15 cellular contexts compared by ENCODE assay signal in genomic region chr7:68417659-68418058, GRCh38.
"Had no signal": no experiment of that assay in that cellular context is flagged by ENCODE, and none has a peak within 500 bp of the region (broad histone marks: within the 10 kb centered on the region; RNA-seq: fewer than 3 reads in every experiment).

No MANE protein-coding gene starts in this region.

- H3K36me3 ChIP-seq: ascending aorta, breast epithelium, thyroid gland had no signal

- H3K27me3 Mint-ChIP-seq: activated naive CD4-positive, alpha-beta T cell treated with anti-CD3 and anti-CD28 coated beads, Interleukin-2, amount 10 ng/mL, durations not matched to agents 7 days and 5 days; dendritic cell treated with granulocyte-macrophage colony-stimulating factor and Interleukin-4, amounts not matched to agents 40 ng/mL and 50 ng/mL, for 4 days; natural killer cell treated with Interleukin-12 subunit alpha and Interleukin-12 subunit beta and Interleukin-15 and Interleukin-18, amount 100 ng/mL, for 72 hours had no signal

- H3K4me1 ChIP-seq: ascending aorta, breast epithelium, thyroid gland had no signal

- H3K36me3 Mint-ChIP-seq: activated naive CD4-positive, alpha-beta T cell treated with anti-CD3 and anti-CD28 coated beads, Interleukin-2, amount 10 ng/mL, durations not matched to agents 7 days and 5 days; natural killer cell treated with Interleukin-12 subunit alpha and Interleukin-12 subunit beta and Interleukin-15 and Interleukin-18, amount 100 ng/mL, for 72 hours; stimulated activated effector memory CD8-positive, alpha-beta T cell treated with anti-CD3 and anti-CD28 coated beads, Interleukin-12 subunit alpha, Interleukin-12 subunit beta, amount 100 ng/mL, for 72 hours had no signal

- DNase-seq: activated CD4-positive, alpha-beta T cell treated with anti-CD3 and anti-CD28 coated beads, Interleukin-2, amount 50 U/mL, for 48 hours; activated naive CD4-positive, alpha-beta T cell treated with anti-CD3 and anti-CD28 coated beads, Interleukin-2, amount 10 ng/mL, durations not matched to agents 7 days and 5 days; cerebellar nuclear complex; effector memory CD4-positive, alpha-beta T cell; foreskin melanocyte; retina; stimulated activated CD4-positive, alpha-beta T cell treated with anti-CD3 and anti-CD28 coated beads, Interleukin-12 subunit alpha, Interleukin-12 subunit beta, amount 100 ng/mL, for 4 hours; stimulated activated CD4-positive, alpha-beta T cell treated with anti-CD3 and anti-CD28 coated beads, Interleukin-2, amount 100 ng/mL, for 24 hours; thyroid gland had no signal

- H3K4me3 Mint-ChIP-seq: activated naive CD4-positive, alpha-beta T cell treated with anti-CD3 and anti-CD28 coated beads, Interleukin-2, amount 10 ng/mL, durations not matched to agents 7 days and 5 days; dendritic cell treated with granulocyte-macrophage colony-stimulating factor and Interleukin-4, amounts not matched to agents 40 ng/mL and 50 ng/mL, for 4 days; natural killer cell treated with Interleukin-12 subunit alpha and Interleukin-12 subunit beta and Interleukin-15 and Interleukin-18, amount 100 ng/mL, for 72 hours; stimulated activated effector memory CD8-positive, alpha-beta T cell treated with anti-CD3 and anti-CD28 coated beads, Interleukin-12 subunit alpha, Interleukin-12 subunit beta, amount 100 ng/mL, for 72 hours had no signal

- H3K27ac ChIP-seq: ascending aorta, breast epithelium, thyroid gland had no signal

- H3K27me3 ChIP-seq: ascending aorta, thyroid gland had no signal

- ATAC-seq: natural killer cell treated with Interleukin-12 subunit alpha and Interleukin-12 subunit beta and Interleukin-15 and Interleukin-18, amount 100 ng/mL, for 72 hours; stimulated activated effector memory CD8-positive, alpha-beta T cell treated with anti-CD3 and anti-CD28 coated beads, Interleukin-12 subunit alpha, Interleukin-12 subunit beta, amount 100 ng/mL, for 72 hours had no signal

- H3K9me3 ChIP-seq: breast epithelium, thyroid gland had no signal

- H3K4me1 Mint-ChIP-seq: activated naive CD4-positive, alpha-beta T cell treated with anti-CD3 and anti-CD28 coated beads, Interleukin-2, amount 10 ng/mL, durations not matched to agents 7 days and 5 days; stimulated activated effector memory CD8-positive, alpha-beta T cell treated with anti-CD3 and anti-CD28 coated beads, Interleukin-12 subunit alpha, Interleukin-12 subunit beta, amount 100 ng/mL, for 72 hours had no signal

- H3K4me3 ChIP-seq: ascending aorta, breast epithelium, thyroid gland had no signal

- FAIRE-seq: urothelium cell line had no signal

- H3K27ac Mint-ChIP-seq: activated naive CD4-positive, alpha-beta T cell treated with anti-CD3 and anti-CD28 coated beads, Interleukin-2, amount 10 ng/mL, durations not matched to agents 7 days and 5 days; dendritic cell treated with granulocyte-macrophage colony-stimulating factor and Interleukin-4, amounts not matched to agents 40 ng/mL and 50 ng/mL, for 4 days; natural killer cell treated with Interleukin-12 subunit alpha and Interleukin-12 subunit beta and Interleukin-15 and Interleukin-18, amount 100 ng/mL, for 72 hours; stimulated activated effector memory CD8-positive, alpha-beta T cell treated with anti-CD3 and anti-CD28 coated beads, Interleukin-12 subunit alpha, Interleukin-12 subunit beta, amount 100 ng/mL, for 72 hours had no signal
